10 cellular contexts compared by ENCODE assay signal in the genomic region with DNA sequence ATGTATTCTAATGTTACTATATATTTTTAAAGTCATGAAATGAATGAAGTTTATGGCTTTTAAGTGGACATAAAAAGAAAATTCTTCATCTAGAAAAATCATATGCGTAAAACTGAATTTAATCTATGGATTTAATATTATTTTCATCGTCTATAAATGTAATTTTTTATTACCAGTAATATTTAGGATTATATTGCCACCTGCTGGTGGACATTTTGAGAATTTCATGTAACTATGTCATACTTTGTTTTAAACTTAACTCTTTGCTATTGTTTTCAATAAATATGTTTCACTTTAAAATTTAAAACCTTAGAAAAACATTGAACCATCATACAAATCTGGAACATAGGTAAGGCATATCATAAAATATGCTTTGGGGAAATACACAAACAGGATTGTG.
A peak's percentile ranks its signal among the peaks of the same experiment; 100 is the strongest.
DNase-seq lines count a peak whose midpoint lies in the region; ATAC-seq, FAIRE-seq and TF ChIP-seq lines count a peak whose summit lies in the region.
"Had no signal": no experiment of that assay in that cellular context is flagged by ENCODE, and none has a peak within 500 bp of the region (broad histone marks: within the 10 kb centered on the region; RNA-seq: fewer than 3 reads in every experiment).

No MANE protein-coding gene starts in this region.

- intact Hi-C loops in testis (cut with DNase I; ENCODE audit: low total_unique reads): loop anchor here (10.0 kb wide), 1 partner anchor 393 kb away; no protein-coding TSS in a partner anchor

- no peaks in the 10 kb centered on the region for H3K4me1 ChIP-seq in testis

- no peak overlapping the region for H3K4me3 ChIP-seq in testis

- H3K27me3 ChIP-seq in testis: no peaks in the 10 kb centered on the region

- ATAC-seq in HG02840 (IDR thresholded peaks at IDR 0.05; ENCODE audit: low FRiP score, unreplicated experiment): no peak
- no peak for ATAC-seq in stimulated activated naive CD8-positive, alpha-beta T cell treated with anti-CD3 and anti-CD28 coated beads, Interleukin-15, Interleukin-2, amounts not matched to agents 100 U/mL and 50 U/mL, for 24 hours
- ATAC-seq: esophagus mucosa had no signal

- WGBS in testis, 2 donors: 36 to 41% methylated on average over 2 of the region's 2 CpGs

- peak; percentile 76 for FAIRE-seq in RCC 7860 (lab: Jason Lieb, UNC)

- peak in 2 of 3 experiments; percentile 14 to 58 for TF ChIP-seq CTCF in testis (IDR thresholded peaks at IDR 0.05)

- H3K27ac ChIP-seq in testis: no peak overlapping the region

- TF ChIP-seq POLR2A in testis (IDR thresholded peaks at IDR 0.05): no peak

- no peaks in the 10 kb centered on the region for H3K36me3 ChIP-seq in testis (ENCODE audit: low read depth, missing control alignments)

- DNase-seq in NCI-H748 (lab: John Stamatoyannopoulos, UW; ENCODE audit: unreplicated experiment) (peak; percentile 23), NCI-H748 treated with DMSO at 0.1 percent for 48 hours (lab: John Stamatoyannopoulos, UW) (no peak), RCC 7860 (ENCODE audit: low spot score) (no peak), fibroblast of peridontal ligament (ENCODE audit: extremely low read depth) (peak; percentile 64), testis (no peak), NCI-H187 (lab: John Stamatoyannopoulos, UW) (no peak)
- DNase-seq in stimulated activated naive CD8-positive, alpha-beta T cell treated with anti-CD3 and anti-CD28 coated beads, Interleukin-15, Interleukin-2, amounts not matched to agents 100 U/mL and 50 U/mL, for 24 hours: no peak
- DNase-seq: CD4-positive, alpha-beta T cell had no signal

- no peaks in the 10 kb centered on the region for H3K9me3 ChIP-seq in testis

Comparison
In these comparisons a context has a peak if more than half of its experiments do, and no peak if none do; other contexts are left out.
1. DNase-seq: peak in NCI-H748 (single experiment) and fibroblast of peridontal ligament (single experiment); none in NCI-H748 treated with DMSO at 0.1 percent for 48 hours (single experiment), RCC 7860 (single experiment), testis (single experiment), stimulated activated naive CD8-positive, alpha-beta T cell treated with anti-CD3 and anti-CD28 coated beads, Interleukin-15, Interleukin-2, amounts not matched to agents 100 U/mL and 50 U/mL, for 24 hours (single experiment) and NCI-H187 (0 of 2).